13 cellular contexts compared by ENCODE assay signal in the genomic region with DNA sequence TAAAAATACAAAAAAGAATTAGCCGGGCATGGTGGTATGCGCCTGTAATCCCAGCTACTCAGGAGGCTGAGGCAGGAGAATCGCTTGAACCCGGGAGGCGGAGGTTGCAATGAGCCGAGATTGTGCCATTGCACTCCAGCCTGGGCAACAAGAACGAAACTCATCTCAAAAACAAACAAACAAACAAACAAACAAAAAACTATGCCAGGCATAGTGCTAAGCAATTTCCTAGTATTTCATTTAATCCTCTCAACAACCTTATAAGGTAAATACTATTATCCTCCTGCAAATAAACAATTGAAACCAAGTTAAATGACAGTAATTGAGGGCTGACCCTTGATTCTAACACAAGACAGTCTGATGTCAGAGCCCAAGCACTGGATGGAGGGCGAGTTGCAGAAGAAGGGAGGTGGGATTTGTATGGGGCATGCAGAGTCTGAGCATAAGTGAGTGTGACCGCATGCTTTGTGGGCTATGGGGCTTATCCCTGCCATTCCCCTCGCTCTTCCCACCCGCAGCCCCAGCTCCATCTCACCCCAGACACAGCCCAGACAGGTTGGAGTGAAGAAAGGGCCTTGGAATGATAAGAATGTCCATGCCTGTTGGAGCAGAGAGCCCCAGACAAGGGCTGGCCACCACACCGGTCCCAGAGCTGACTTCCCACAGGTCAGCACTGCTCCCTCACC. TPM values are rescaled to one million over a fixed set of nuclear protein-coding genes. Genes with fewer than 3 reads are reported as not detected.
DNase-seq lines count a peak whose midpoint lies in the region; ATAC-seq and TF ChIP-seq lines count a peak whose summit lies in the region.
"Had no signal": no experiment of that assay in that cellular context is flagged by ENCODE, and none has a peak within 500 bp of the region (broad histone marks: within the 10 kb centered on the region; RNA-seq: fewer than 3 reads in every experiment).

No MANE protein-coding gene starts in this region.

- no peaks in the 10 kb centered on the region for H3K27me3 Mint-ChIP-seq in activated CD4-positive, alpha-beta T cell treated with anti-CD3 and anti-CD28 coated beads, Interleukin-2, amount 10 ng/mL, durations not matched to agents 7 days and 5 days
- no peaks in the 10 kb centered on the region for H3K27me3 Mint-ChIP-seq in activated naive CD8-positive, alpha-beta T cell treated with anti-CD3 and anti-CD28 coated beads for 36 hours
- H3K27me3 Mint-ChIP-seq: memory B cell had no signal

- TF ChIP-seq CTCF in RWPE1 (conservative IDR thresholded peaks at IDR 0.05; ENCODE audit: low read depth) (no peak), fibroblast of the aortic adventitia (IDR thresholded peaks at IDR 0.05; ENCODE audit: insufficient read depth, low read length) (no peak)

- H3K27ac Mint-ChIP-seq in activated CD4-positive, alpha-beta T cell treated with anti-CD3 and anti-CD28 coated beads, Interleukin-2, amount 10 ng/mL, durations not matched to agents 7 days and 5 days: no peak overlapping the region
- no peak overlapping the region for H3K27ac Mint-ChIP-seq in activated naive CD8-positive, alpha-beta T cell treated with anti-CD3 and anti-CD28 coated beads for 36 hours
- H3K27ac Mint-ChIP-seq: activated naive CD4-positive, alpha-beta T cell treated with anti-CD3 and anti-CD28 coated beads, Interleukin-2, amount 10 ng/mL, durations not matched to agents 7 days and 5 days; memory B cell had no signal

- no peak overlapping the region for H3K4me3 Mint-ChIP-seq in activated CD4-positive, alpha-beta T cell treated with anti-CD3 and anti-CD28 coated beads, Interleukin-2, amount 10 ng/mL, durations not matched to agents 7 days and 5 days
- H3K4me3 Mint-ChIP-seq in activated naive CD8-positive, alpha-beta T cell treated with anti-CD3 and anti-CD28 coated beads for 36 hours: no peak overlapping the region
- H3K4me3 Mint-ChIP-seq: activated naive CD4-positive, alpha-beta T cell treated with anti-CD3 and anti-CD28 coated beads, Interleukin-2, amount 10 ng/mL, durations not matched to agents 7 days and 5 days; memory B cell had no signal

- H3K4me3 ChIP-seq in fibroblast of the aortic adventitia (ENCODE audit: low read depth, low read length): no peak overlapping the region
- H3K4me3 ChIP-seq: Peyer's patch, skin epidermis had no signal

- no peaks in the 10 kb centered on the region for H3K4me1 Mint-ChIP-seq in activated CD4-positive, alpha-beta T cell treated with anti-CD3 and anti-CD28 coated beads, Interleukin-2, amount 10 ng/mL, durations not matched to agents 7 days and 5 days
- H3K4me1 Mint-ChIP-seq in activated naive CD8-positive, alpha-beta T cell treated with anti-CD3 and anti-CD28 coated beads for 36 hours: no peaks in the 10 kb centered on the region
- H3K4me1 Mint-ChIP-seq: activated naive CD4-positive, alpha-beta T cell treated with anti-CD3 and anti-CD28 coated beads, Interleukin-2, amount 10 ng/mL, durations not matched to agents 7 days and 5 days had no signal

- H3K36me3 Mint-ChIP-seq in activated CD4-positive, alpha-beta T cell treated with anti-CD3 and anti-CD28 coated beads, Interleukin-2, amount 10 ng/mL, durations not matched to agents 7 days and 5 days (ENCODE audit: low read depth): no peaks in the 10 kb centered on the region
- H3K36me3 Mint-ChIP-seq in activated naive CD8-positive, alpha-beta T cell treated with anti-CD3 and anti-CD28 coated beads for 36 hours: no peaks in the 10 kb centered on the region
- H3K36me3 Mint-ChIP-seq: activated naive CD4-positive, alpha-beta T cell treated with anti-CD3 and anti-CD28 coated beads, Interleukin-2, amount 10 ng/mL, durations not matched to agents 7 days and 5 days; memory B cell had no signal

- POLR2A ChIA-PET in RWPE1 (lab: Yijun Ruan, JAX; ENCODE audit: low non-redundant PET): interaction anchor here (0.6 to 1.1 kb wide), 4 partner anchors 9 to 111 kb away, joined by 3 to 13 read pairs (median 7); no protein-coding TSS in a partner anchor
- POLR2A ChIA-PET in activated CD4-positive, alpha-beta T cell treated with anti-CD3 and anti-CD28 coated beads, Interleukin-2, amount 10 ng/mL, durations not matched to agents 7 days and 5 days (lab: Charles Lee): no interaction called here

- DNase-seq in GM03348 (ENCODE audit: low spot score) (peak; percentile 63), RWPE1 (ENCODE audit: low spot score) (peak; percentile 95), fibroblast of the aortic adventitia (ENCODE audit: low read depth) (peak; percentile 37), renal cortical epithelial cell (ENCODE audit: low read depth) (peak; percentile 95), NCI-H1417 treated with DMSO at 0.1 percent for 48 hours (lab: John Stamatoyannopoulos, UW) (no peak)
- no peak for DNase-seq in activated CD4-positive, alpha-beta T cell treated with anti-CD3 and anti-CD28 coated beads, Interleukin-2, amount 10 ng/mL, durations not matched to agents 7 days and 5 days
- DNase-seq in activated naive CD8-positive, alpha-beta T cell treated with anti-CD3 and anti-CD28 coated beads for 36 hours: no peak
- DNase-seq: activated naive CD4-positive, alpha-beta T cell treated with anti-CD3 and anti-CD28 coated beads, Interleukin-2, amount 10 ng/mL, durations not matched to agents 7 days and 5 days; erythroblast; Peyer's patch had no signal

- CTCF ChIA-PET in RWPE1 (lab: Yijun Ruan, JAX): interaction anchor here (0.6 to 1.5 kb wide), 3 partner anchors 14 to 23 kb away, joined by 3 to 5 read pairs (median 4); no protein-coding TSS in a partner anchor
- CTCF ChIA-PET in activated CD4-positive, alpha-beta T cell treated with anti-CD3 and anti-CD28 coated beads, Interleukin-2, amount 10 ng/mL, durations not matched to agents 7 days and 5 days (lab: Charles Lee): no interaction called here

- H3K9me3 Mint-ChIP-seq in activated CD4-positive, alpha-beta T cell treated with anti-CD3 and anti-CD28 coated beads, Interleukin-2, amount 10 ng/mL, durations not matched to agents 7 days and 5 days: no peaks in the 10 kb centered on the region
- no peaks in the 10 kb centered on the region for H3K9me3 Mint-ChIP-seq in activated naive CD8-positive, alpha-beta T cell treated with anti-CD3 and anti-CD28 coated beads for 36 hours
- H3K9me3 Mint-ChIP-seq: activated naive CD4-positive, alpha-beta T cell treated with anti-CD3 and anti-CD28 coated beads, Interleukin-2, amount 10 ng/mL, durations not matched to agents 7 days and 5 days; memory B cell had no signal

- H3K27ac ChIP-seq in RWPE1: peak overlapping the region; percentile 92

- ATAC-seq in GM21447 (IDR thresholded peaks at IDR 0.05; ENCODE audit: unreplicated experiment): no peak

RNA-seq across cellular contexts. Expression of gene RPS14, which starts 24.3 kb away (rescaled TPM):
- total RNA-seq in fibroblast of the aortic adventitia (ENCODE audit: low replicate concordance) (3,673 and 3,861 TPM in 2 replicates), renal cortical epithelial cell (1,285 and 3,835 TPM in 2 replicates)
- total RNA-seq in activated CD4-positive, alpha-beta T cell treated with anti-CD3 and anti-CD28 coated beads, Interleukin-2, amount 10 ng/mL, durations not matched to agents 7 days and 5 days: 1,000 to 10,000 TPM; 2,151 to 2,478 TPM
- 1,000 to 10,000 TPM; 2,978 to 3,004 TPM for total RNA-seq in activated naive CD8-positive, alpha-beta T cell treated with anti-CD3 and anti-CD28 coated beads for 36 hours

RNA-seq across cellular contexts. Expression of gene NDST1, which starts 34.1 kb away (rescaled TPM):
- 36.2 and 39.3 TPM in 2 replicates for total RNA-seq in fibroblast of the aortic adventitia (ENCODE audit: low replicate concordance)
- 86.0 and 225 TPM in 2 replicates for total RNA-seq in renal cortical epithelial cell
- under 1 TPM; 0.50 to 0.71 TPM for total RNA-seq in activated CD4-positive, alpha-beta T cell treated with anti-CD3 and anti-CD28 coated beads, Interleukin-2, amount 10 ng/mL, durations not matched to agents 7 days and 5 days
- total RNA-seq in activated naive CD8-positive, alpha-beta T cell treated with anti-CD3 and anti-CD28 coated beads for 36 hours: 1 to 10 TPM; 7.1 to 7.3 TPM

Comparison
In these comparisons a context has a peak if more than half of its experiments do, and no peak if none do; other contexts are left out.
1. DNase-seq: peak in GM03348 (single experiment), RWPE1 (single experiment), fibroblast of the aortic adventitia (single experiment) and renal cortical epithelial cell (single experiment); none in NCI-H1417 treated with DMSO at 0.1 percent for 48 hours (single experiment), activated CD4-positive, alpha-beta T cell treated with anti-CD3 and anti-CD28 coated beads, Interleukin-2, amount 10 ng/mL, durations not matched to agents 7 days and 5 days (single experiment) and activated naive CD8-positive, alpha-beta T cell treated with anti-CD3 and anti-CD28 coated beads for 36 hours (single experiment).
2. RNA of gene NDST1, which starts 34.1 kb away (total RNA-seq): 86.0 to 225 TPM in renal cortical epithelial cell, 36.2 to 39.3 TPM in fibroblast of the aortic adventitia and 7.1 to 7.3 TPM in activated naive CD8-positive, alpha-beta T cell treated with anti-CD3 and anti-CD28 coated beads for 36 hours; 0.50 to 0.71 TPM in activated CD4-positive, alpha-beta T cell treated with anti-CD3 and anti-CD28 coated beads, Interleukin-2, amount 10 ng/mL, durations not matched to agents 7 days and 5 days; every median in the first group is over 4 times any median in the second.